Comparison of ENCODE assay signal across 8 cellular contexts in the genomic region with DNA sequence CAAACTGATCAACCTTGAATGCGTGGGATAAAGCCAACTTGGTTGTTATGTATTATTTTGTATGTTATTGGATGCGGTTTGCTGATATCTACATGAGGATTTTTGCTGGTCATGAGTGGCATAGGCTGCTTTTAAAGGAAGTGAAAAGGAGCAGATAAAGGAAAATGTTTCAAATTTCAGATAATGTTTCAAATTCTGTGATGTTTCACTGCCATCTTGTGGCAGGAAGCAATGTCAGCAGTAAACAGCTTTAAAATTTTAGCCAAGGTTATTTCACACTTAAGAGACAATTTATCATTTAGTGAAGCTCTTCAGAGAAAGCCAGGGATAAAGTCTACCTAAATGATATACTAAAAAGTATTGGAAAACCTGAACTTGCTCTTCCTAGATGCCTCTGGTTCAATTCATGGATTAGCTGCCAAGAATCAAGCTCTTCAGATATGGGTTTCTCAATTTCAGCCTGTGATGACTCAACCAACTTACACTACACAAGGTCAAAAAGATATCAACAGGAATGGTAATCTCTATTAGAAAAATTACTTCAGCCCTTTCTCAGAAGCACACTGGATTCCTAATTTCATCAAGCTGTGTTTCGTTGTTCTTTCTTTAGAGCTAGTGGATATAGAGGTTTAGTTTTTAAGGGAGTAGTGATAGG.
DNase-seq lines count a peak whose midpoint lies in the region; TF ChIP-seq lines count a peak whose summit lies in the region.

No MANE protein-coding gene starts in this region.

- no peak overlapping the region for H3K27ac ChIP-seq in 22Rv1

- peak; percentile 10 for DNase-seq in RPMI7951 (ENCODE audit: low read depth)
- peak; percentile 14 for DNase-seq in fibroblast of the conjunctiva (ENCODE audit: low read depth)
- no peak for DNase-seq in retinal pigment epithelial cell (ENCODE audit: low read depth)
- DNase-seq in stimulated activated naive CD4-positive, alpha-beta T cell treated with Interleukin-2 at 50 U/mL for 16 hours (lab: John Stamatoyannopoulos, UW) = no peak
- DNase-seq in NCI-H526 treated with DMSO at 0.1 percent for 48 hours (lab: John Stamatoyannopoulos, UW) = no peak
- no peak for DNase-seq in UCSD-AML1 (lab: John Stamatoyannopoulos, UW; ENCODE audit: unreplicated experiment)

- H3K4me3 ChIP-seq in retinal pigment epithelial cell (ENCODE audit: low read length) = no peak overlapping the region

- TF ChIP-seq CTCF in 22Rv1 (IDR thresholded peaks at IDR 0.05) (peak; percentile 69), GM12874 (IDR thresholded peaks at IDR 0.05; ENCODE audit: insufficient read depth, low read depth, low read length) (peak; percentile 41; the same call in 1 of the 2 replicates), retinal pigment epithelial cell (conservative IDR thresholded peaks at IDR 0.05; ENCODE audit: low read depth, low read length) (peak; percentile 75)

Comparison
In these comparisons a context has a peak if more than half of its experiments do, and no peak if none do; other contexts are left out.
1. DNase-seq: peak in RPMI7951 (single experiment) and fibroblast of the conjunctiva (single experiment); none in retinal pigment epithelial cell (single experiment), stimulated activated naive CD4-positive, alpha-beta T cell treated with Interleukin-2 at 50 U/mL for 16 hours (single experiment), NCI-H526 treated with DMSO at 0.1 percent for 48 hours (single experiment) and UCSD-AML1 (single experiment).
2. Peak in every context shown above with its lines, with median percentiles within 50 percentile points of each other: CTCF ChIP-seq.